ENCODE assay signal across 8 cellular contexts in genomic region chr6:20534906-20535305, GRCh38. TPM values are rescaled to one million over a fixed set of nuclear protein-coding genes. Genes with fewer than 3 reads are reported as not detected.
DNase-seq lines count a peak whose midpoint lies in the region; ATAC-seq lines count a peak whose summit lies in the region.

No MANE protein-coding gene starts in this region.

- H3K4me1 Mint-ChIP-seq in activated CD4-positive, alpha-beta memory T cell treated with anti-CD3 and anti-CD28 coated beads, Interleukin-2, amount 10 ng/mL, durations not matched to agents 7 days and 5 days, result peaks cover 51% of the 10 kb centered on the region
- peaks cover 22 to 38% of the 10 kb centered on the region in 2 donors for H3K4me1 Mint-ChIP-seq in stimulated activated naive B cell treated with anti-CD40 and anti-IgM and Interleukin-4, amounts not matched to agents 10 μg/mL and 1 μg/mL and 100 μg/mL, for 72 hours

- no peaks in the 10 kb centered on the region for H3K36me3 ChIP-seq in iPS-18a (ENCODE audit: control insufficient read depth, low read depth, low read length)

- H3K27ac ChIP-seq in iPS-18a (ENCODE audit: low read length), result peak overlapping the region; percentile 93

- no peaks in the 10 kb centered on the region for H3K27me3 ChIP-seq in iPS-18a (ENCODE audit: control insufficient read depth, insufficient read depth, low read length)

- peak; percentile 25 for ATAC-seq in HG03571 (IDR thresholded peaks at IDR 0.05; ENCODE audit: unreplicated experiment)
- ATAC-seq in stimulated activated naive B cell treated with anti-CD40 and anti-IgM and Interleukin-4, amounts not matched to agents 10 μg/mL and 1 μg/mL and 100 μg/mL, for 72 hours (replicated peaks), result peak; percentile 28 to 61

- H3K4me1 ChIP-seq in iPS-18a (ENCODE audit: control insufficient read depth, low read depth, low read length), result peaks cover 10% of the 10 kb centered on the region

- peaks cover 1% of the 10 kb centered on the region for H3K27me3 Mint-ChIP-seq in activated CD4-positive, alpha-beta memory T cell treated with anti-CD3 and anti-CD28 coated beads, Interleukin-2, amount 10 ng/mL, durations not matched to agents 7 days and 5 days
- peaks cover 0 to 4% of the 10 kb centered on the region in 2 donors for H3K27me3 Mint-ChIP-seq in stimulated activated naive B cell treated with anti-CD40 and anti-IgM and Interleukin-4, amounts not matched to agents 10 μg/mL and 1 μg/mL and 100 μg/mL, for 72 hours

- H3K9me3 ChIP-seq in iPS-18a (ENCODE audit: control insufficient read depth, low read depth, low read length), result no peaks in the 10 kb centered on the region

- peak overlapping the region; percentile 97 for H3K4me3 Mint-ChIP-seq in activated CD4-positive, alpha-beta memory T cell treated with anti-CD3 and anti-CD28 coated beads, Interleukin-2, amount 10 ng/mL, durations not matched to agents 7 days and 5 days
- peak overlapping the region; percentile 96 to 97 for H3K4me3 Mint-ChIP-seq in stimulated activated naive B cell treated with anti-CD40 and anti-IgM and Interleukin-4, amounts not matched to agents 10 μg/mL and 1 μg/mL and 100 μg/mL, for 72 hours

- no peaks in the 10 kb centered on the region for H3K9me3 Mint-ChIP-seq in activated CD4-positive, alpha-beta memory T cell treated with anti-CD3 and anti-CD28 coated beads, Interleukin-2, amount 10 ng/mL, durations not matched to agents 7 days and 5 days
- no peaks in the 10 kb centered on the region for H3K9me3 Mint-ChIP-seq in stimulated activated naive B cell treated with anti-CD40 and anti-IgM and Interleukin-4, amounts not matched to agents 10 μg/mL and 1 μg/mL and 100 μg/mL, for 72 hours

- POLR2A ChIA-PET in activated CD4-positive, alpha-beta memory T cell treated with anti-CD3 and anti-CD28 coated beads, Interleukin-2, amount 10 ng/mL, durations not matched to agents 7 days and 5 days (lab: Charles Lee), result interaction anchor here (0.8 to 2.7 kb wide), 14 partner anchors 13 to 334 kb away, joined by 3 to 32 read pairs (median 4); partner anchors contain the start of genes E2F3 and MBOAT1

- DNase-seq in activated naive CD4-positive, alpha-beta T cell treated with Interleukin-2 at 50 U/mL for 16 hours, result peak; percentile 6
- DNase-seq in activated naive CD4-positive, alpha-beta T cell (lab: John Stamatoyannopoulos, UW), result no peak
- DNase-seq in activated CD4-positive, alpha-beta memory T cell treated with anti-CD3 and anti-CD28 coated beads, Interleukin-2, amount 10 ng/mL, durations not matched to agents 7 days and 5 days, result peak; percentile 21
- no peak for DNase-seq in stimulated activated naive B cell treated with anti-CD40 and anti-IgM and Interleukin-4, amounts not matched to agents 10 μg/mL and 1 μg/mL and 100 μg/mL, for 72 hours
- no peak for DNase-seq in anterior cingulate cortex (lab: John Stamatoyannopoulos, UW)
- no peak for DNase-seq in NCI-H446 treated with DMSO at 0.1 percent for 48 hours (lab: John Stamatoyannopoulos, UW)

- peaks cover 23% of the 10 kb centered on the region for H3K36me3 Mint-ChIP-seq in activated CD4-positive, alpha-beta memory T cell treated with anti-CD3 and anti-CD28 coated beads, Interleukin-2, amount 10 ng/mL, durations not matched to agents 7 days and 5 days (ENCODE audit: low read depth)
- H3K36me3 Mint-ChIP-seq in stimulated activated naive B cell treated with anti-CD40 and anti-IgM and Interleukin-4, amounts not matched to agents 10 μg/mL and 1 μg/mL and 100 μg/mL, for 72 hours, result peaks cover 16 to 25% of the 10 kb centered on the region in 2 donors

- CTCF ChIA-PET in activated CD4-positive, alpha-beta memory T cell treated with anti-CD3 and anti-CD28 coated beads, Interleukin-2, amount 10 ng/mL, durations not matched to agents 7 days and 5 days (lab: Charles Lee), result interaction anchor here (0.6 to 2.1 kb wide), 5 partner anchors 29 to 322 kb away, joined by 3 to 11 read pairs (median 4); partner anchors contain the start of gene MBOAT1

- H3K4me3 ChIP-seq in iPS-18a (ENCODE audit: low read length), result peak overlapping the region; percentile 93

- peak overlapping the region; percentile 94 for H3K27ac Mint-ChIP-seq in activated CD4-positive, alpha-beta memory T cell treated with anti-CD3 and anti-CD28 coated beads, Interleukin-2, amount 10 ng/mL, durations not matched to agents 7 days and 5 days
- H3K27ac Mint-ChIP-seq in stimulated activated naive B cell treated with anti-CD40 and anti-IgM and Interleukin-4, amounts not matched to agents 10 μg/mL and 1 μg/mL and 100 μg/mL, for 72 hours, result peak overlapping the region; percentile 99

- H3K9ac ChIP-seq in iPS-18a (ENCODE audit: low read length), result peak overlapping the region; percentile 94

RNA-seq across cellular contexts. Expression of gene CDKAL1, which starts 0.6 kb away (rescaled TPM):
- total RNA-seq in activated CD4-positive, alpha-beta memory T cell treated with anti-CD3 and anti-CD28 coated beads, Interleukin-2, amount 10 ng/mL, durations not matched to agents 7 days and 5 days, result 10 to 100 TPM; 21.2 to 23.0 TPM

Comparison
In these comparisons a context has a peak if more than half of its experiments do, and no peak if none do; other contexts are left out.
1. DNase-seq: peak in activated naive CD4-positive, alpha-beta T cell treated with Interleukin-2 at 50 U/mL for 16 hours (single experiment) and activated CD4-positive, alpha-beta memory T cell treated with anti-CD3 and anti-CD28 coated beads, Interleukin-2, amount 10 ng/mL, durations not matched to agents 7 days and 5 days (single experiment); none in activated naive CD4-positive, alpha-beta T cell (0 of 4), stimulated activated naive B cell treated with anti-CD40 and anti-IgM and Interleukin-4, amounts not matched to agents 10 μg/mL and 1 μg/mL and 100 μg/mL, for 72 hours (single experiment), anterior cingulate cortex (0 of 58) and NCI-H446 treated with DMSO at 0.1 percent for 48 hours (single experiment).